12 cellular contexts compared by ENCODE assay signal in the genomic region with DNA sequence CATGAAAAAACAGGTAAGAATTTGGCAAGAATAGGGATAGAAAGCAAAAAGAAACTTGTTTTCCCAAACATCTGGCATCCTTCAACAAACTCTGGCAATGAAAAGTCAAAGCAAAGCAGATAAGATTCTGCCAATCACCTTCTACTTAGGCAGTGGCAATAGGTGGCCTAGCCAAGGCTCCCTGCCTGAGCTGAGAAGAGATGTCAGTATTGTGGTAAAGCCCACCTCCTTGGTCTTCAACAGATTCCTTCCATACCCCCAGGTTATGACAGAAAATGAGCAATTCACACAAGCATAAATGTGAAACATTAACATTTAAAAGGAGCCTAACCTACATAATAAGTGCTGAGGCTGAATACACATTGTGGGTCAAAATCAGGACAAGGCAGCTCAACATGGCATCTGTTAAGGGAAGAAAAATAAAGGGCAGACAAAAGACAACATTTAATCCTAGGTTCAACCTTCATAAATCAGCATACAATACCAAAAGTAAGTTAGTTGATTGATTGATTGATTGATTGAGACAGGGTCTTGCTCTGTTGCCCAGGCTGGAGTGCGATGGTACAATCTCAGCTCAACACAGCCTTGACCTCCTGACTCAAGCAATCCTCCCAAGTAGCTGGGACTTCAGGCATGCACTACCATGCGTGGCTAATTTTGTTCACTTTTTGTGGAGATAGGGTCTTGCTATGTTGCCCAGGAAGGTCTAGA.
DNase-seq lines count a peak whose midpoint lies in the region; ATAC-seq, FAIRE-seq and TF ChIP-seq lines count a peak whose summit lies in the region.
"Had no signal": no experiment of that assay in that cellular context is flagged by ENCODE, and none has a peak within 500 bp of the region (broad histone marks: within the 10 kb centered on the region; RNA-seq: fewer than 3 reads in every experiment).

No MANE protein-coding gene starts in this region.

- intact Hi-C loops in CD14-positive monocyte (cut with micrococcal nuclease), result loop anchor here (10.0 kb wide), 2 partner anchors 318 to 328 kb away; a partner anchor contains a TSS

- H3K27ac Mint-ChIP-seq in CD14-positive monocyte (peak overlapping the region; percentile 95 to 100 (median 98)), IgD-negative memory B cell (peak overlapping the region; percentile 65 to 96 (median 93))

- H3K27me3 Mint-ChIP-seq in CD14-positive monocyte (ENCODE audit: low read depth in 3 of 3) (no peaks in the 10 kb centered on the region), IgD-negative memory B cell (no peaks in the 10 kb centered on the region)

- ATAC-seq in GM19463 (IDR thresholded peaks at IDR 0.05; ENCODE audit: unreplicated experiment), result peak; percentile 8
- ATAC-seq in HG02938 (IDR thresholded peaks at IDR 0.05; ENCODE audit: unreplicated experiment), result peak; percentile 20

- H3K9me3 Mint-ChIP-seq in CD14-positive monocyte, result peaks cover 4 to 8% (median 6%) of the 10 kb centered on the region in 7 donors
- no peaks in the 10 kb centered on the region for H3K9me3 Mint-ChIP-seq in IgD-negative memory B cell

- no peak for TF ChIP-seq CTCF in CD14-positive monocyte (IDR thresholded peaks at IDR 0.05)

- DNase-seq in CD14-positive monocyte (ENCODE audit: low spot score) (no peak), NCI-H2107 treated with DMSO at 0.1 percent for 48 hours (lab: John Stamatoyannopoulos, UW; ENCODE audit: unreplicated experiment) (no peak), NCI-H345 treated with DMSO at 0.1 percent for 48 hours (lab: John Stamatoyannopoulos, UW; ENCODE audit: unreplicated experiment) (no peak), frontal cortex (ENCODE audit: low spot score in 2 of 2) (no peak)
- DNase-seq in stimulated activated naive CD4-positive, alpha-beta T cell treated with Interleukin-2 at 50 U/mL for 16 hours (lab: John Stamatoyannopoulos, UW), result no peak
- DNase-seq: effector memory CD4-positive, alpha-beta T cell; hypothalamus; NCI-H2081 treated with DMSO at 0.1 percent for 48 hours; PC-9 had no signal

- peaks cover 6 to 10% of the 10 kb centered on the region in 2 donors for H3K36me3 Mint-ChIP-seq in CD14-positive monocyte
- peaks cover 4% of the 10 kb centered on the region for H3K36me3 Mint-ChIP-seq in IgD-negative memory B cell

- no peak for FAIRE-seq in frontal cortex (lab: Jason Lieb, UNC)

- H3K4me1 Mint-ChIP-seq in CD14-positive monocyte (peaks cover 83% of the 10 kb centered on the region), IgD-negative memory B cell (peaks cover 54 to 64% (median 58%) of the 10 kb centered on the region in 3 donors)

- H3K4me3 Mint-ChIP-seq in CD14-positive monocyte, result no peak overlapping the region
- H3K4me3 Mint-ChIP-seq in IgD-negative memory B cell, result peak overlapping the region in 2 of 4 donors; percentile 9 to 65
